Comparison of ENCODE assay signal across 11 cellular contexts in the genomic region with DNA sequence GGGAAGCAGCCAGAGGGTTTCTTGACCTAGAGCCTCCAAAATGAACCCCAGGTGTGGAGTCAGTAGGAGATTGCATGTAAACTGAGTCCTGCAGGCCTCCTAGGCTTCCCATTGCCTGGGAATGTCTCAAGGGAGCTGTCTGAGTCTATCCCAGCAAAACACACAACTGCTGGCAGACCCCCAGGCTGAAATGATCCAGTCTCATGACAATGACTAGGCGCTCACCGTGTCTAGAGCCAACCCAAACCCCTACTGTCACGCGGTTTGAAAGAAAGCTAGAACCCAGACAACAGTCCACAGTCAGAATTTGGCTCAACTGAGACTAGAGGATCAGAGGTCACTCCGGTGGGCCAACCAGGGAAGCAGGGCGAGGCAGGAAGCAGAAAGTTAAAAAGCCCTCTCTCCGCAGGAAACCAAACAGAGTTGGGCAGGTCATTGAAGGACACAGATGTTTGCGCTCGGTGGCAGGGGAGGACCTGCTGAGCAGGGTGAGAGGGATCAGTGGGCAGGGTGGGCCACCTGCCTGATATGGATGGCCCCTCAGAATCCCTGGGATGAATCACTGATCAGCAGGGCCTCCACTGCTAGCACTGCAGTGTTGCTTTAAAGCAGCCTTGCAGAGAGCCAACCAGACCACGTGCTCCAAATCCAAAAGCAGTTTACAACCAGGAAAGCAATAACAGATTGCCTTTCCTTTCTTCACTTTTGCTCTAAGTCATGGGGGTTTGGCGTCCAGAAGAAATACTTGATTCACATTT. TPM values are rescaled to one million over a fixed set of nuclear protein-coding genes. Genes with fewer than 3 reads are reported as not detected.
DNase-seq lines count a peak whose midpoint lies in the region; ATAC-seq and TF ChIP-seq lines count a peak whose summit lies in the region.
"Had no signal": no experiment of that assay in that cellular context is flagged by ENCODE, and none has a peak within 500 bp of the region (broad histone marks: within the 10 kb centered on the region; RNA-seq: fewer than 3 reads in every experiment).

No MANE protein-coding gene starts in this region.

- H2BK15ac ChIP-seq in IMR-90 (ENCODE audit: low read depth, low read length): no peak overlapping the region

- H2AFZ ChIP-seq in IMR-90 (replicated peaks; ENCODE audit: low read length, poor library complexity): no peak overlapping the region

- in situ Hi-C loops in IMR-90 (cut with MboI; ENCODE audit: low sequenced_read_pairs): no loop called here

- dilution Hi-C loops in IMR-90 (cut with HindIII; ENCODE audit: low sequenced_read_pairs, unreplicated experiment): no loop called here

- H2BK20ac ChIP-seq in IMR-90 (ENCODE audit: low read depth, low read length): no peak overlapping the region

- H3K18ac ChIP-seq in IMR-90 (ENCODE audit: low read depth, low read length): peak overlapping the region; percentile 7; the same call in 1 of the 2 replicates

- H2BK120ac ChIP-seq in IMR-90 (ENCODE audit: low read depth, low read length): no peak overlapping the region

- 0 out of 2 replicates have a peak overlapping the region, but pooled peaks have one; percentile 18 for H3K14ac ChIP-seq in IMR-90 (replicated peaks; ENCODE audit: low read depth, low read length)

- H4K20me1 ChIP-seq in IMR-90 (ENCODE audit: insufficient read depth, low read length): peaks cover 99% of the 10 kb centered on the region

- no TSS peak for BruUV-seq in IMR-90 (replicated peaks; lab: Mats Ljungman, UMichigan)

- no peak for TF ChIP-seq RAD21 in IMR-90 (IDR thresholded peaks at IDR 0.05; ENCODE audit: low read length)
- peak in 1 of 2 donors; percentile 43 for TF ChIP-seq RAD21 in liver (IDR thresholded peaks at IDR 0.05)

- H2AK9ac ChIP-seq in IMR-90 (replicated peaks; ENCODE audit: low read depth, low read length, poor library complexity): no peak overlapping the region

- H3K4me3 Mint-ChIP-seq in brain: peak overlapping the region in 1 of 5 experiments; percentile 22
- H3K4me3 Mint-ChIP-seq: stimulated activated memory B cell treated with anti-CD40 and anti-IgM and Interleukin-4, amounts not matched to agents 10 μg/mL and 1 μg/mL and 100 μg/mL, for 72 hours had no signal

- no peak overlapping the region; the same call in 1 of the 2 replicates for H4K5ac ChIP-seq in IMR-90 (ENCODE audit: low read depth, low read length)

- ATAC-seq in IMR-90 (ENCODE audit: low read depth) (no peak), GM21515 (IDR thresholded peaks at IDR 0.05; ENCODE audit: unreplicated experiment) (no peak), GM21717 (IDR thresholded peaks at IDR 0.05; ENCODE audit: unreplicated experiment) (no peak)
- ATAC-seq: psoas muscle; stimulated activated memory B cell treated with anti-CD40 and anti-IgM and Interleukin-4, amounts not matched to agents 10 μg/mL and 1 μg/mL and 100 μg/mL, for 72 hours had no signal

- H4K8ac ChIP-seq in IMR-90 (ENCODE audit: low read depth in 2 of 2, low read length in 2 of 2): peak overlapping the region in 1 of 2 experiments; percentile 2; a peak in 1 of 4 replicates

- no peak overlapping the region for H3K4me3 ChIP-seq in IMR-90 (ENCODE audit: insufficient read depth, low read depth, low read length)
- no peak overlapping the region for H3K4me3 ChIP-seq in liver (ENCODE audit: low read depth in 1 of 3, low read length in 3 of 3)
- peak overlapping the region in 1 of 5 donors; percentile 1 for H3K4me3 ChIP-seq in subcutaneous abdominal adipose tissue (ENCODE audit: low read depth in 1 of 5, low read length in 5 of 5)
- H3K4me3 ChIP-seq: psoas muscle had no signal

- no peak overlapping the region; the same call in 1 of the 2 replicates for H3K4me2 ChIP-seq in IMR-90 (ENCODE audit: low read depth, low read length)

- no peaks in the 10 kb centered on the region for H3K9me3 Mint-ChIP-seq in brain
- H3K9me3 Mint-ChIP-seq: stimulated activated memory B cell treated with anti-CD40 and anti-IgM and Interleukin-4, amounts not matched to agents 10 μg/mL and 1 μg/mL and 100 μg/mL, for 72 hours had no signal

- H3K4ac ChIP-seq in IMR-90 (ENCODE audit: low read depth, low read length): no peak overlapping the region

- DNase-seq in IMR-90 (peak; percentile 42), DMS53 (lab: John Stamatoyannopoulos, UW) (no peak), NCI-H2196 (lab: John Stamatoyannopoulos, UW; ENCODE audit: unreplicated experiment) (no peak)
- DNase-seq: T-helper 2 cell had no signal

- H4K91ac ChIP-seq in IMR-90 (ENCODE audit: insufficient read depth, low read depth, low read length): no peak overlapping the region

- H3K36me3 ChIP-seq in IMR-90 (ENCODE audit: control insufficient read depth, insufficient read depth, low read length) (peaks cover 40% of the 10 kb centered on the region), liver (ENCODE audit: control insufficient read depth in 4 of 4, insufficient read depth in 3 of 4, low read depth in 1 of 4, low read length in 3 of 4) (peaks cover 0 to 6% (median 1%) of the 10 kb centered on the region in 4 donors), subcutaneous abdominal adipose tissue (ENCODE audit: control insufficient read depth in 5 of 5, insufficient read depth in 5 of 5, low read length in 5 of 5) (peaks cover 0 to 7% (median 2%) of the 10 kb centered on the region in 5 donors)

- no peak for TF ChIP-seq CTCF in IMR-90 (conservative IDR thresholded peaks at IDR 0.05; ENCODE audit: low read depth, low read length)
- TF ChIP-seq CTCF in brain (conservative IDR thresholded peaks at IDR 0.05): no peak
- no peak for TF ChIP-seq CTCF in liver (IDR thresholded peaks at IDR 0.05; ENCODE audit: low read depth, low read length, missing input control)

- WGBS in IMR-90 (ENCODE audit: extremely low coverage in 2 of 2, insufficient read length in 1 of 2), 2 experiments: 92% methylated on average over 2 of the region's 11 CpGs; no CpG with 5 or more reads in 1 of the 2 experiments
- WGBS in liver: 29% methylated on average over 11 of the region's 11 CpGs

- H3K23ac ChIP-seq in IMR-90 (ENCODE audit: low read depth, low read length): peak overlapping the region; percentile 57

- intact Hi-C loops in IMR-90 (cut with micrococcal nuclease): no loop called here

- CTCF ChIA-PET in IMR-90 (lab: Yijun Ruan, JAX): no interaction called here

- H3K79me1 ChIP-seq in IMR-90 (ENCODE audit: low read depth in 1 of 2, low read length in 2 of 2): peaks cover 0 to 65% of the 10 kb centered on the region in 2 experiments; a peak in 2 of 4 replicates

- POLR2A ChIA-PET in IMR-90 (lab: Charles Lee; ENCODE audit: unreplicated experiment): interaction anchor here (1.2 kb wide), 1 partner anchor 21 kb away, joined by 5 read pairs; no protein-coding TSS in a partner anchor

- H3K4me1 Mint-ChIP-seq in brain: peaks cover 78% of the 10 kb centered on the region

- H2BK5ac ChIP-seq in IMR-90 (ENCODE audit: low read depth, low read length, poor library complexity, severe bottlenecking): peak overlapping the region; percentile 27

- H3K27ac ChIP-seq in IMR-90 (ENCODE audit: insufficient read depth, low read length): peak overlapping the region; percentile 57; the same call in 1 of the 2 replicates
- H3K27ac ChIP-seq in liver (ENCODE audit: low read depth in 1 of 2, low read length in 2 of 2): peak overlapping the region; percentile 2 to 20
- peak overlapping the region; percentile 74 for H3K27ac ChIP-seq in subcutaneous abdominal adipose tissue (ENCODE audit: low read depth, low read length)
- H3K27ac ChIP-seq: psoas muscle had no signal

- peaks cover 15% of the 10 kb centered on the region for H3K36me3 Mint-ChIP-seq in brain
- H3K36me3 Mint-ChIP-seq: stimulated activated memory B cell treated with anti-CD40 and anti-IgM and Interleukin-4, amounts not matched to agents 10 μg/mL and 1 μg/mL and 100 μg/mL, for 72 hours had no signal

- peak overlapping the region; percentile 11 to 78 (median 64) for H3K27ac Mint-ChIP-seq in brain
- H3K27ac Mint-ChIP-seq: stimulated activated memory B cell treated with anti-CD40 and anti-IgM and Interleukin-4, amounts not matched to agents 10 μg/mL and 1 μg/mL and 100 μg/mL, for 72 hours had no signal

- no peak overlapping the region for H3K56ac ChIP-seq in IMR-90 (ENCODE audit: extremely low read depth, insufficient read depth, low read length)

- H3K9ac ChIP-seq in IMR-90 (ENCODE audit: low read depth, low read length): no peak overlapping the region
- H3K9ac ChIP-seq in liver (ENCODE audit: low read depth in 1 of 2, low read length in 2 of 2): no peak overlapping the region
- peak overlapping the region in 2 of 5 donors; percentile 35 to 40 for H3K9ac ChIP-seq in subcutaneous abdominal adipose tissue (ENCODE audit: low read length in 5 of 5)

- no peaks in the 10 kb centered on the region for H3K27me3 Mint-ChIP-seq in brain

- TF ChIP-seq POLR2A in IMR-90 (IDR thresholded peaks at IDR 0.05; ENCODE audit: low read depth, low read length): no peak

- H3K9me1 ChIP-seq in IMR-90 (ENCODE audit: insufficient read depth, low read length): peaks cover 40% of the 10 kb centered on the region

- H3K9me3 ChIP-seq in IMR-90 (ENCODE audit: control insufficient read depth, insufficient read depth, low read length): no peaks in the 10 kb centered on the region
- H3K9me3 ChIP-seq in liver (ENCODE audit: control insufficient read depth in 4 of 4, low read length in 3 of 4): no peaks in the 10 kb centered on the region
- H3K9me3 ChIP-seq in subcutaneous abdominal adipose tissue (ENCODE audit: control insufficient read depth in 5 of 5, low read length in 5 of 5): no peaks in the 10 kb centered on the region
- H3K9me3 ChIP-seq: psoas muscle had no signal

- peak overlapping the region; percentile 30; the same call in 1 of the 2 replicates for H2AK5ac ChIP-seq in IMR-90 (ENCODE audit: low read depth, low read length)

- H3K4me1 ChIP-seq in IMR-90 (ENCODE audit: control insufficient read depth, insufficient read depth, low read length) (peaks cover 61% of the 10 kb centered on the region), liver (ENCODE audit: control insufficient read depth in 4 of 4, insufficient read depth in 4 of 4, low read length in 3 of 4) (peaks cover 18 to 59% (median 48%) of the 10 kb centered on the region in 4 donors), subcutaneous abdominal adipose tissue (ENCODE audit: control insufficient read depth in 5 of 5, insufficient read depth in 5 of 5, low read length in 5 of 5) (peaks cover 26 to 76% (median 74%) of the 10 kb centered on the region in 5 donors)

- no peaks in the 10 kb centered on the region for H3K27me3 ChIP-seq in IMR-90 (ENCODE audit: control insufficient read depth, insufficient read depth, low read length)
- H3K27me3 ChIP-seq in liver (ENCODE audit: control insufficient read depth in 4 of 4, insufficient read depth in 4 of 4, low read length in 3 of 4): no peaks in the 10 kb centered on the region
- no peaks in the 10 kb centered on the region for H3K27me3 ChIP-seq in subcutaneous abdominal adipose tissue (ENCODE audit: control insufficient read depth in 5 of 5, insufficient read depth in 4 of 5, low read length in 5 of 5)

RNA-seq across cellular contexts. Expression of a gene that starts 23.8 kb away (rescaled TPM):
- total RNA-seq in IMR-90 (2012; rRNA removed) (648 and 684 TPM in 2 replicates), liver (100 to 1,000 TPM in 1 of 2 donors, 10 to 100 TPM in 1; 55.4 to 100 TPM)
- polyA plus RNA-seq in IMR-90 (2012; rRNA removed) (766 and 895 TPM in 2 replicates), brain (ENCODE audit: insufficient read depth, low read depth, low replicate concordance) (84.2 TPM), liver (10 to 100 TPM; 36.2 to 70.7 TPM)
- 676 and 750 TPM in 2 replicates for polyA plus RNA-seq in IMR-90 (2012; cell fraction: cytosol; rRNA removed)
- 1,803 and 1,926 TPM in 2 replicates for polyA plus RNA-seq in IMR-90 (2012; cell fraction: nucleus; rRNA removed; ENCODE audit: low replicate concordance)

Comparison
In these comparisons a context has a peak if more than half of its experiments do, and no peak if none do; other contexts are left out.
1. H3K27ac ChIP-seq: peak in every context shown above with its lines; median percentile 74 in subcutaneous abdominal adipose tissue; 57 in IMR-90; 11 in liver.